Comparison of ENCODE assay signal across 8 cellular contexts in the genomic region with DNA sequence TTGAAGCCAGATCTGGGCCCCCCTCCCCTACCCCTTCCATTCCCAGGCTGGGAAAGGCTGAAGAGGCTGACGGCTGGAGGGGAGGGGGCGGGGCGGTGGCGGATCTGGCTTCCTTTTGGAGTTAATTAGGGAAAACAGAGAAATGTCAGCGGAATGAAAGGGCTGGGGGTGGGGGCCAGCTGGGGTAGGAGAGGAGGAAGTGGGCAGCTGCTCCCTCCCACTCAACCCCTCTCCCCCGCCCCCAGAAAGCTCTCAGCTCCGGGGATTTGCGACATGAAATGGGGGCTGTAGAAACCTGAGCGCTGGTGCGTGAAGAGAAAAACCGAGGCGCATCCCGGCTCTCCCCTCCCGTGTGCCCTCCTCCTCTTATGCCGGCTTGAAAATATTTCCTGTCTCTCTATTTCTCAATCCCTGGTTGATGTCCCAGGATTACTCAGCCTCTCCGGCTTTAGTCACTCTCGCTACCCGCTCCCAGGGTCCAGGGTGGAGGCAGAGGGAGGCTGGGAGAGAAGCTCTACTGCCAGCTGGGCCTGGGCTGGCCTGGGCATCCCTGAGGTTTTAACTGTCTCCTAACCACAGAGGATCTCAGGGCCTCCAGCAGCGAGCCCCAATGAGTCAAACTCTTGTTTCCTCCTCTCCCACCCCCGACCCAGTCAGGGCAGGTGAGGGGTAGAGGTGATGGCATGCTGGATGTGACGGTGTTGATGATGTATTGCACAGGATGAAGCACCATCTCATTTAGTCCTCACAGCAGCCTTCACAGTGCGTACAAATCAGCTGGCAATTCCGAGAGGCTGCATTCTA. TPM values are rescaled to one million over a fixed set of nuclear protein-coding genes. Genes with fewer than 3 reads are reported as not detected.
DNase-seq lines count a peak whose midpoint lies in the region; ATAC-seq, FAIRE-seq and TF ChIP-seq lines count a peak whose summit lies in the region.

No MANE protein-coding gene starts in this region.

- WGBS in GM12878 (ENCODE audit: insufficient coverage, insufficient replicate concordance, low lambda C conversion rate, missing lambda C conversion rate): under 1% methylated on average over 20 of the region's 23 CpGs

- peak overlapping the region; percentile 69 for H3K4me3 ChIP-seq in GM12865 (ENCODE audit: low read depth, low read length)
- peak overlapping the region; percentile 65 for H3K4me3 ChIP-seq in GM12878

- no peak for TF ChIP-seq CTCF in GM12865 (IDR thresholded peaks at IDR 0.05; ENCODE audit: insufficient read depth, low read depth, low read length, missing control alignments)
- TF ChIP-seq CTCF in GM12878 (IDR thresholded peaks at IDR 0.05 in 2 of 3, conservative IDR thresholded peaks at IDR 0.05 in 1 of 3; ENCODE audit: control insufficient read depth in 2 of 3, extremely low read depth in 1 of 3, insufficient read depth in 1 of 3, low read depth in 3 of 3, low read length in 3 of 3): no peak

- peak overlapping the region; percentile 90 for H3K27ac ChIP-seq in GM12878 (ENCODE audit: control insufficient read depth, insufficient read depth)

- peak overlapping the region; percentile 32 to 70 for H3K4me3 Mint-ChIP-seq in stimulated activated naive B cell treated with anti-CD40 and anti-IgM and Interleukin-4, amounts not matched to agents 10 μg/mL and 1 μg/mL and 100 μg/mL, for 72 hours

- POLR2A ChIA-PET in GM12878 (lab: Charles Lee): interaction anchor here (0.7 to 2.0 kb wide), 4 partner anchors 15 to 108 kb away, joined by 3 to 5 read pairs (median 4); partner anchors contain the start of gene PCDHGC3

- peak overlapping the region; percentile 38 for H3K9ac ChIP-seq in GM12878 (ENCODE audit: control insufficient read depth, insufficient read depth, low read length)

- H2AFZ ChIP-seq in GM12878 (ENCODE audit: control insufficient read depth, low read depth, low read length): 0 out of 2 replicates have a peak overlapping the region, but pooled peaks have one; percentile 16

- peak overlapping the region; percentile 89 for H3K4me2 ChIP-seq in GM12878 (ENCODE audit: control insufficient read depth, insufficient read depth)

- no peak for TF ChIP-seq RAD21 in GM12878 (IDR thresholded peaks at IDR 0.05; ENCODE audit: insufficient read depth, low read depth, low read length)

- H3K9me3 ChIP-seq in GM12878 (replicated peaks; ENCODE audit: control insufficient read depth, insufficient read depth, low read length): no peaks in the 10 kb centered on the region

- no peak for TF ChIP-seq EP300 in GM12878 (IDR thresholded peaks at IDR 0.05; ENCODE audit: borderline replicate concordance in 1 of 2, control insufficient read depth in 1 of 2, low read depth in 2 of 2, low read length in 2 of 2)

- peaks cover 0 to 4% of the 10 kb centered on the region in 2 experiments; a peak in 1 of 4 replicates for H3K36me3 ChIP-seq in GM12878 (ENCODE audit: control insufficient read depth in 2 of 2, insufficient read depth in 2 of 2, low read length in 1 of 2)

- H4K20me1 ChIP-seq in GM12878 (ENCODE audit: control insufficient read depth, insufficient read depth): no peaks in the 10 kb centered on the region

- no TSS peak for BruUV-seq in GM12878 (replicated peaks; lab: Mats Ljungman, UMichigan)

- H3K79me2 ChIP-seq in GM12878 (ENCODE audit: control insufficient read depth, insufficient read depth, low read length): peaks cover 15% of the 10 kb centered on the region

- peaks cover 0 to 8% of the 10 kb centered on the region in 2 donors for H3K27me3 Mint-ChIP-seq in stimulated activated naive B cell treated with anti-CD40 and anti-IgM and Interleukin-4, amounts not matched to agents 10 μg/mL and 1 μg/mL and 100 μg/mL, for 72 hours

- intact Hi-C loops in GM12878 (cut with micrococcal nuclease; ENCODE audit: unreplicated experiment): no loop called here

- in situ Hi-C loops in GM12878 (cut with MboI): no loop called here

- DNase-seq in GM12865 (ENCODE audit: low read depth) (peak; percentile 80), NCI-H1092 (lab: John Stamatoyannopoulos, UW) (peak; percentile 28), GM12878 (ENCODE audit: low read depth, low spot score) (no peak), iPS-NIHi11 (ENCODE audit: low spot score) (peak; percentile 74)
- no peak for DNase-seq in stimulated activated naive B cell treated with anti-CD40 and anti-IgM and Interleukin-4, amounts not matched to agents 10 μg/mL and 1 μg/mL and 100 μg/mL, for 72 hours

- peak; percentile 15 for ATAC-seq in GM12878
- ATAC-seq in stimulated activated naive B cell treated with anti-CD40 and anti-IgM and Interleukin-4, amounts not matched to agents 10 μg/mL and 1 μg/mL and 100 μg/mL, for 72 hours (replicated peaks): peak in 1 of 2 donors; percentile 16
- ATAC-seq in activated CD4-positive, CD25-positive, alpha-beta regulatory T cell treated with anti-CD3 and anti-CD28 coated beads, Interleukin-2, amount 50 U/mL, for 24 hours: no peak
- ATAC-seq in GM19023 (IDR thresholded peaks at IDR 0.05; ENCODE audit: unreplicated experiment): no peak
- no peak for ATAC-seq in HG03378 (IDR thresholded peaks at IDR 0.05; ENCODE audit: unreplicated experiment)

- H3K27ac Mint-ChIP-seq in stimulated activated naive B cell treated with anti-CD40 and anti-IgM and Interleukin-4, amounts not matched to agents 10 μg/mL and 1 μg/mL and 100 μg/mL, for 72 hours: peak overlapping the region; percentile 84

- FAIRE-seq in GM12878 (lab: Jason Lieb, UNC): no peak

- H3K27me3 ChIP-seq in GM12878 (replicated peaks in 1 of 2; ENCODE audit: control insufficient read depth in 2 of 2, insufficient read depth in 2 of 2, low read length in 1 of 2): no peaks in the 10 kb centered on the region

- H3K9me3 Mint-ChIP-seq in stimulated activated naive B cell treated with anti-CD40 and anti-IgM and Interleukin-4, amounts not matched to agents 10 μg/mL and 1 μg/mL and 100 μg/mL, for 72 hours: peaks cover 0 to 3% of the 10 kb centered on the region in 2 donors

- peaks cover 51 to 65% of the 10 kb centered on the region in 2 donors for H3K4me1 Mint-ChIP-seq in stimulated activated naive B cell treated with anti-CD40 and anti-IgM and Interleukin-4, amounts not matched to agents 10 μg/mL and 1 μg/mL and 100 μg/mL, for 72 hours

- H3K36me3 Mint-ChIP-seq in stimulated activated naive B cell treated with anti-CD40 and anti-IgM and Interleukin-4, amounts not matched to agents 10 μg/mL and 1 μg/mL and 100 μg/mL, for 72 hours: peaks cover 14 to 18% of the 10 kb centered on the region in 2 donors

- TF ChIP-seq POLR2A in GM12878 (IDR thresholded peaks at IDR 0.05; ENCODE audit: low read depth, low read length): no peak; the same call in 1 of the 2 replicates

- CTCF ChIA-PET in GM12878 (lab: Yijun Ruan, JAX): interaction anchor here (0.9 to 11.9 kb wide), 17 partner anchors 15 to 189 kb away, joined by 3 to 213 read pairs (median 11); partner anchors contain the start of genes DIAPH1, HDAC3, PCDHGA10 and PCDHGA11

- H3K4me1 ChIP-seq in GM12878 (ENCODE audit: control insufficient read depth, insufficient read depth, low read length): peaks cover 76% of the 10 kb centered on the region

- SMC1A ChIA-PET in GM12878 (lab: Charles Lee; ENCODE audit: uncharacterized antibody, unreplicated experiment): interaction anchor here (0.9 to 10.8 kb wide), 15 partner anchors 9 to 139 kb away, joined by 3 to 176 read pairs (median 7); partner anchors contain the start of genes PCDHGA11, PCDHGB3, PCDHGB7 and PCDHGC3

- RAD21 ChIA-PET in GM12878 (lab: Charles Lee; ENCODE audit: unreplicated experiment): interaction anchor here (0.8 to 11.6 kb wide), 14 partner anchors 14 to 128 kb away, joined by 3 to 109 read pairs (median 4); partner anchors contain the start of genes HDAC3, PCDHGA10, PCDHGA11 and PCDHGC3

RNA-seq across cellular contexts. Expression of gene PCDHGC5, which starts 20.1 kb away (rescaled TPM):
- total RNA-seq in GM12878 (2013; cell fraction: nucleolus; rRNA removed): 4.6 and 4.9 TPM in 2 replicates
- total RNA-seq in GM12878 (2014; rRNA removed) (0.62 and 0.93 TPM in 2 replicates), GM12878 (2014; rRNA removed; fragmentation: Illumina TruSeq; extraction: Trizol) (0.46 and 0.58 TPM in 2 replicates), GM12878 (2021) (0.72 and 0.87 TPM in 2 replicates)
- polyA plus RNA-seq in GM12878 (2011; ENCODE audit: low read depth): 0.08 TPM
- polyA plus RNA-seq in GM12878 (2011; rRNA removed) (0.05 TPM in 1 of 2 replicates, not detected in the other), GM12878 (2014; fragmentation: Illumina TruSeq; extraction: Trizol) (0.14 and 0.15 TPM in 2 replicates), GM12878 (2014; fragmentation: Nextera tagmentation; extraction: Ambion mirVana) (not detected), GM12878 (2014; rRNA removed) (0.20 and 0.29 TPM in 2 replicates), GM12878 (2016; fragmentation: Nextera tagmentation; extraction: Ambion mirVana) (under 1 TPM; 0.05 to 0.06 TPM)
- polyA plus RNA-seq in GM12878 (2011; cell fraction: cytosol; rRNA removed): not detected in 2 replicates
- polyA plus RNA-seq in GM12878 (2011; cell fraction: nucleus; rRNA removed): 0.33 and 0.41 TPM in 2 replicates
- 0.05 and 0.06 TPM in 2 replicates for polyA plus RNA-seq in GM12878 (2012)
- 0.51 and 1.1 TPM in 2 replicates for polyA minus RNA-seq in GM12878 (2011; rRNA and poly(A)+ RNA removed)
- polyA minus RNA-seq in GM12878 (2011; cell fraction: cytosol; rRNA and poly(A)+ RNA removed): 0.31 TPM in 1 of 2 replicates, not detected in the other
- 1.1 and 2.2 TPM in 2 replicates for polyA minus RNA-seq in GM12878 (2011; cell fraction: nucleus; rRNA and poly(A)+ RNA removed)

RNA-seq across cellular contexts. Expression of gene PCDHGC4, which starts 24.2 kb away (rescaled TPM):
- 5.5 and 6.1 TPM in 2 replicates for total RNA-seq in GM12878 (2013; cell fraction: nucleolus; rRNA removed)
- total RNA-seq in GM12878 (2014; rRNA removed) (0.82 and 1.2 TPM in 2 replicates), GM12878 (2014; rRNA removed; fragmentation: Illumina TruSeq; extraction: Trizol) (1.0 TPM in 2 replicates), GM12878 (2021) (1.1 TPM in 2 replicates)
- polyA plus RNA-seq in GM12878 (2011; ENCODE audit: low read depth): 0.07 TPM
- polyA plus RNA-seq in GM12878 (2011; rRNA removed) (0.03 and 0.04 TPM in 2 replicates), GM12878 (2014; fragmentation: Illumina TruSeq; extraction: Trizol) (0.54 and 0.55 TPM in 2 replicates), GM12878 (2014; fragmentation: Nextera tagmentation; extraction: Ambion mirVana) (under 1 TPM; 0.13 to 0.18 TPM), GM12878 (2014; rRNA removed) (0.58 and 0.61 TPM in 2 replicates), GM12878 (2016; fragmentation: Nextera tagmentation; extraction: Ambion mirVana) (under 1 TPM; 0.21 to 0.49 TPM)
- polyA plus RNA-seq in GM12878 (2011; cell fraction: cytosol; rRNA removed): 0.03 TPM in 2 replicates
- polyA plus RNA-seq in GM12878 (2011; cell fraction: nucleus; rRNA removed): 0.37 and 0.39 TPM in 2 replicates
- polyA plus RNA-seq in GM12878 (2012): 0.15 and 0.18 TPM in 2 replicates
- 0.73 and 1.2 TPM in 2 replicates for polyA minus RNA-seq in GM12878 (2011; rRNA and poly(A)+ RNA removed)
- polyA minus RNA-seq in GM12878 (2011; cell fraction: cytosol; rRNA and poly(A)+ RNA removed): not detected in 2 replicates
- polyA minus RNA-seq in GM12878 (2011; cell fraction: nucleus; rRNA and poly(A)+ RNA removed): 0.97 and 1.4 TPM in 2 replicates

RNA-seq across cellular contexts. Expression of gene PCDHGC3, which starts 33.2 kb away (rescaled TPM):
- 9.8 and 12.7 TPM in 2 replicates for total RNA-seq in GM12878 (2013; cell fraction: nucleolus; rRNA removed)
- total RNA-seq in GM12878 (2014; rRNA removed) (11.0 TPM in 2 replicates), GM12878 (2014; rRNA removed; fragmentation: Illumina TruSeq; extraction: Trizol) (6.3 TPM in 2 replicates), GM12878 (2021) (20.5 TPM in 2 replicates)
- polyA plus RNA-seq in GM12878 (2011; ENCODE audit: low read depth): 5.8 TPM
- polyA plus RNA-seq in GM12878 (2011; rRNA removed) (0.86 and 1.5 TPM in 2 replicates), GM12878 (2014; fragmentation: Illumina TruSeq; extraction: Trizol) (22.1 and 23.5 TPM in 2 replicates), GM12878 (2014; fragmentation: Nextera tagmentation; extraction: Ambion mirVana) (under 1 TPM; 0.53 to 0.60 TPM), GM12878 (2014; rRNA removed) (13.1 and 14.5 TPM in 2 replicates), GM12878 (2016; fragmentation: Nextera tagmentation; extraction: Ambion mirVana) (10 to 100 TPM; 14.7 to 22.0 TPM)
- polyA plus RNA-seq in GM12878 (2011; cell fraction: cytosol; rRNA removed): 1.7 and 2.3 TPM in 2 replicates
- 1.5 and 2.3 TPM in 2 replicates for polyA plus RNA-seq in GM12878 (2011; cell fraction: nucleus; rRNA removed)
- 8.4 and 10.8 TPM in 2 replicates for polyA plus RNA-seq in GM12878 (2012)
- 2.3 and 2.4 TPM in 2 replicates for polyA minus RNA-seq in GM12878 (2011; rRNA and poly(A)+ RNA removed)
- 0.94 and 1.9 TPM in 2 replicates for polyA minus RNA-seq in GM12878 (2011; cell fraction: cytosol; rRNA and poly(A)+ RNA removed)
- polyA minus RNA-seq in GM12878 (2011; cell fraction: nucleus; rRNA and poly(A)+ RNA removed): 3.0 and 6.0 TPM in 2 replicates

Comparison
In these comparisons a context has a peak if more than half of its experiments do, and no peak if none do; other contexts are left out.
1. DNase-seq: peak in GM12865 (single experiment), NCI-H1092 (single experiment) and iPS-NIHi11 (single experiment); none in GM12878 (single experiment) and stimulated activated naive B cell treated with anti-CD40 and anti-IgM and Interleukin-4, amounts not matched to agents 10 μg/mL and 1 μg/mL and 100 μg/mL, for 72 hours (single experiment).